ENCODE assay signal across 8 cellular contexts in the genomic region with DNA sequence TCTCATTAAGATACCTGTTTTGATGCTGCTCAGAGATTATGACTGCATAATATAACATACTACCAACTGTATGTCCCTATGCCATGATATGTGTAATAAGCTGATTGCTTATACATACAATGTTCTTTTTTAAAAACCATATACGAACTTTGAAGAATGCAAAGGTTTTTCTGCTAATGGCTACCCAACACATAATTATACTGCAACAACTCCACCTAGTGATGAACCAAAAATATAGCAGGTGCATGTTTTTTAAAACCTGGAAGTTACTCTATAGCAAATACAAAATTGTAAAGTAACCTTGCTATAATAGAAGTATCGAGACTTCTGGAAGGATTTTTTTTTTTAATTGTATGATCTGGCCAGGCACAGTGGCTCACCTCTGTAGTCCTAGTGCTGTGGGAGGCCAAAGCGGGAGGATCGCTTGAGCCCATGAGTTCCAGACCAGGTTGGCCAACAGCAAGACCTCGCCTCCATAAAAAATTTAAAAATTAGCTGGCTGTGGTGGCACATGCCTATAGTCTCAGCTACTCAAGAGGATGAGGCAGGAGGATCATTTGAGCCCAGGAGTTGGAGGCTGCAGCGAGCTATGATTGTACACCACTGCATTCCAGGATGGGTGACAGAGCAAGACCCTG. TPM values are rescaled to one million over a fixed set of nuclear protein-coding genes. Genes with fewer than 3 reads are reported as not detected.
DNase-seq lines count a peak whose midpoint lies in the region; ATAC-seq and TF ChIP-seq lines count a peak whose summit lies in the region.

No MANE protein-coding gene starts in this region.

- in situ Hi-C loops in ACHN (cut with HindIII; ENCODE audit: low pct_ligation_motif_present, low pct_unique_long_range_greater_than_20kb, low sequenced_read_pairs) = no loop called here

- H3K36me3 Mint-ChIP-seq in mesothelial cell of epicardium = no peaks in the 10 kb centered on the region

- no peak overlapping the region for H3K4me3 ChIP-seq in GM12875 (ENCODE audit: low read depth, low read length)

- H3K27ac Mint-ChIP-seq in mesothelial cell of epicardium = no peak overlapping the region

- H3K27me3 Mint-ChIP-seq in mesothelial cell of epicardium (ENCODE audit: low read depth) = no peaks in the 10 kb centered on the region

- ATAC-seq in GM21367 (IDR thresholded peaks at IDR 0.05; ENCODE audit: unreplicated experiment) (no peak), HG03280 (IDR thresholded peaks at IDR 0.05; ENCODE audit: unreplicated experiment) (no peak), HG03342 (IDR thresholded peaks at IDR 0.05; ENCODE audit: unreplicated experiment) (no peak)

- no peaks in the 10 kb centered on the region for H3K4me1 Mint-ChIP-seq in mesothelial cell of epicardium

- TF ChIP-seq CTCF in GM12875 (IDR thresholded peaks at IDR 0.05; ENCODE audit: borderline replicate concordance, insufficient read depth, low read depth, low read length) = peak; percentile 33; the same call in 1 of the 2 replicates
- TF ChIP-seq CTCF in mesothelial cell of epicardium (IDR thresholded peaks at IDR 0.05; ENCODE audit: unreplicated experiment) = peak; percentile 64

- H3K9me3 Mint-ChIP-seq in mesothelial cell of epicardium = no peaks in the 10 kb centered on the region

- DNase-seq in ACHN (peak; percentile 45), NCI-H460 (ENCODE audit: extremely low read depth, low read depth) (peak; percentile 29), dedifferentiated amniotic fluid mesenchymal stem cell (ENCODE audit: extremely low spot score) (peak; percentile 28), mesothelial cell of epicardium (ENCODE audit: low spot score in 2 of 2, unreplicated experiment in 2 of 2) (no peak)

- H3K4me3 Mint-ChIP-seq in mesothelial cell of epicardium = no peak overlapping the region

RNA-seq across cellular contexts. Expression of a gene that starts 49.1 kb away (rescaled TPM):
- 5.2 and 5.5 TPM in 2 replicates for total RNA-seq in NCI-H460 (2014; rRNA removed; shearing (Covaris generic))
- polyA plus RNA-seq in NCI-H460 (2014; cell fraction: nucleus; rRNA removed) = 2.7 and 3.1 TPM in 2 replicates
- 21.4 to 22.2 TPM (median 21.6 TPM) in 3 replicates for total RNA-seq in mesothelial cell of epicardium

Comparison
In these comparisons a context has a peak if more than half of its experiments do, and no peak if none do; other contexts are left out.
1. DNase-seq: peak in ACHN (single experiment), NCI-H460 (single experiment) and dedifferentiated amniotic fluid mesenchymal stem cell (single experiment); none in mesothelial cell of epicardium (0 of 2).